24 cellular contexts compared by ENCODE assay signal in the genomic region with DNA sequence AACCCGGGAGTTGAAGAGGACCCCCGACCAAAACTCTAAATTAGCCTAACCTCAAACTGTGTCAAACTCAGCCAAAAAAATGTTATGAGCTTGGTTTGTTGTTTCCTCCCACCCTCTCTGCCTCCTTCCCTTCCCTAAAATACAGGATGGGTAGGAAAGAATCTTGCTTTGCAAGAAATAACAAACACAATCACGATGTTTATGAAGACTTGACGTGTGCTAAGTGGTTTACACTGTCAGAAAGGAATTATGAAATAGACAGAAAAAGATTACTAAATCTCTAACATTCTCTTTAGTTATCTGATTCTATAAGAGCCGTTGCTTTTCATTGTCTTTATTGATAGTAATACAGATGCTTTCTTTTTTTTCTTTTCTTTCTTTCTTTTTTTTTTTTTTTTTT.
DNase-seq lines count a peak whose midpoint lies in the region; ATAC-seq, FAIRE-seq and TF ChIP-seq lines count a peak whose summit lies in the region.
"Had no signal": no experiment of that assay in that cellular context is flagged by ENCODE, and none has a peak within 500 bp of the region (broad histone marks: within the 10 kb centered on the region; RNA-seq: fewer than 3 reads in every experiment).

No MANE protein-coding gene starts in this region.

- no peaks in the 10 kb centered on the region for H3K4me1 Mint-ChIP-seq in astrocyte (ENCODE audit: low read depth, unreplicated experiment)
- peaks cover 2% of the 10 kb centered on the region for H3K4me1 Mint-ChIP-seq in mesothelial cell of epicardium
- H3K4me1 Mint-ChIP-seq in type B pancreatic cell (ENCODE audit: unreplicated experiment): peaks cover 6% of the 10 kb centered on the region

- ATAC-seq in upper lobe of right lung (no peak), HG03565 (IDR thresholded peaks at IDR 0.05; ENCODE audit: unreplicated experiment) (no peak)
- ATAC-seq: CD8-positive, alpha-beta T cell had no signal

- H3K27ac Mint-ChIP-seq in astrocyte (ENCODE audit: unreplicated experiment): peak overlapping the region; percentile 31
- H3K27ac Mint-ChIP-seq in mesothelial cell of epicardium: peak overlapping the region; percentile 66
- H3K27ac Mint-ChIP-seq in type B pancreatic cell: peak overlapping the region; percentile 74
- H3K27ac Mint-ChIP-seq: CD4-positive, alpha-beta T cell; CD8-positive, alpha-beta T cell had no signal

- H3K36me3 ChIP-seq in astrocyte (ENCODE audit: insufficient read depth, low read length): no peaks in the 10 kb centered on the region
- H3K36me3 ChIP-seq in upper lobe of right lung: no peaks in the 10 kb centered on the region
- H3K36me3 ChIP-seq: BE2C, BLaER1 had no signal

- intact Hi-C loops in upper lobe of right lung (cut with DNase I): no loop called here

- H3K27ac ChIP-seq in astrocyte (ENCODE audit: low read depth, low read length): no peak overlapping the region
- no peak overlapping the region for H3K27ac ChIP-seq in upper lobe of right lung
- H3K27ac ChIP-seq: BLaER1 had no signal

- H3K4me3 ChIP-seq in astrocyte (ENCODE audit: insufficient read depth, low read depth, low read length): no peak overlapping the region
- no peak overlapping the region for H3K4me3 ChIP-seq in upper lobe of right lung
- H3K4me3 ChIP-seq: BLaER1 had no signal

- no peak overlapping the region for H3K4me2 ChIP-seq in astrocyte (ENCODE audit: low read length)
- H3K4me2 ChIP-seq: BLaER1 had no signal

- DNase-seq in astrocyte (ENCODE audit: low read depth) (no peak), fibroblast of peridontal ligament (ENCODE audit: extremely low read depth) (peak; percentile 16), mesothelial cell of epicardium (ENCODE audit: low spot score in 2 of 2, unreplicated experiment in 2 of 2) (no peak), type B pancreatic cell (ENCODE audit: extremely low spot score, unreplicated experiment) (no peak), upper lobe of right lung (no peak), NCI-H187 (lab: John Stamatoyannopoulos, UW) (no peak), NCI-H446 (lab: John Stamatoyannopoulos, UW) (no peak)
- DNase-seq: 8988T; ACHN; BE2C; C1 segment of cervical spinal cord; Caco-2; Calu3; CD4-positive, alpha-beta T cell; CD8-positive, alpha-beta T cell; DMS79 treated with DMSO at 0.1 percent for 48 hours; GF-D8 had no signal

- H3K79me2 ChIP-seq in astrocyte (ENCODE audit: insufficient read depth, low read length): no peaks in the 10 kb centered on the region

- no peaks in the 10 kb centered on the region for H4K20me1 ChIP-seq in astrocyte (ENCODE audit: insufficient read depth, low read length)
- H4K20me1 ChIP-seq: BLaER1 had no signal

- FAIRE-seq in astrocyte (lab: Jason Lieb, UNC): no peak
- FAIRE-seq: A204.1, D721Med, G401.6, GM12891, GM19239 had no signal

- no peak for TF ChIP-seq CTCF in astrocyte (IDR thresholded peaks at IDR 0.05; ENCODE audit: insufficient read depth, low read depth, low read length)
- TF ChIP-seq CTCF in mesothelial cell of epicardium (IDR thresholded peaks at IDR 0.05; ENCODE audit: unreplicated experiment): no peak
- TF ChIP-seq CTCF in type B pancreatic cell (conservative IDR thresholded peaks at IDR 0.05): no peak
- no peak for TF ChIP-seq CTCF in upper lobe of right lung (IDR thresholded peaks at IDR 0.05)

- H3K9ac ChIP-seq in astrocyte (ENCODE audit: low read length): no peak overlapping the region
- H3K9ac ChIP-seq: BLaER1 had no signal

- H3K27me3 ChIP-seq in astrocyte (ENCODE audit: insufficient read depth, low read length) (peaks cover 7% of the 10 kb centered on the region), upper lobe of right lung (peaks cover 13% of the 10 kb centered on the region)
- H3K27me3 ChIP-seq: BE2C had no signal

- H3K4me1 ChIP-seq in astrocyte (ENCODE audit: insufficient read depth, low read length): no peaks in the 10 kb centered on the region
- no peaks in the 10 kb centered on the region for H3K4me1 ChIP-seq in upper lobe of right lung
- H3K4me1 ChIP-seq: BE2C, BLaER1, Caco-2 had no signal

- H2AFZ ChIP-seq in astrocyte (ENCODE audit: low read depth, low read length): no peak overlapping the region

- H3K27me3 Mint-ChIP-seq in astrocyte (ENCODE audit: low read depth, unreplicated experiment) (peaks cover 35% of the 10 kb centered on the region), mesothelial cell of epicardium (ENCODE audit: low read depth) (peaks cover 9% of the 10 kb centered on the region), type B pancreatic cell (peaks cover 8% of the 10 kb centered on the region)

- H3K9me3 Mint-ChIP-seq in astrocyte (ENCODE audit: unreplicated experiment) (peaks cover 9% of the 10 kb centered on the region), mesothelial cell of epicardium (peaks cover 23% of the 10 kb centered on the region), type B pancreatic cell (no peaks in the 10 kb centered on the region)

- peaks cover 8% of the 10 kb centered on the region for H3K9me3 ChIP-seq in astrocyte (ENCODE audit: insufficient read depth, low read depth, low read length)
- H3K9me3 ChIP-seq in upper lobe of right lung: no peaks in the 10 kb centered on the region
- H3K9me3 ChIP-seq: BE2C had no signal

- H3K36me3 Mint-ChIP-seq in astrocyte (ENCODE audit: low read depth, unreplicated experiment) (no peaks in the 10 kb centered on the region), mesothelial cell of epicardium (no peaks in the 10 kb centered on the region), type B pancreatic cell (no peaks in the 10 kb centered on the region)
- H3K36me3 Mint-ChIP-seq: CD8-positive, alpha-beta T cell had no signal

- H3K4me3 Mint-ChIP-seq in astrocyte (ENCODE audit: unreplicated experiment) (no peak overlapping the region), mesothelial cell of epicardium (no peak overlapping the region), type B pancreatic cell (no peak overlapping the region)
- H3K4me3 Mint-ChIP-seq: CD4-positive, alpha-beta T cell; CD8-positive, alpha-beta T cell had no signal
